In genomic region chr11:72722050-72722748, GRCh38 we compare ENCODE assay signal across 8 cellular contexts. TPM values are rescaled to one million over a fixed set of nuclear protein-coding genes. Genes with fewer than 3 reads are reported as not detected.
DNase-seq lines count a peak whose midpoint lies in the region; ATAC-seq and FAIRE-seq lines count a peak whose summit lies in the region.

No MANE protein-coding gene starts in this region.

- H3K9me3 Mint-ChIP-seq in dendritic cell treated with granulocyte-macrophage colony-stimulating factor and Interleukin-4, amounts not matched to agents 40 ng/mL and 50 ng/mL, for 4 days = no peaks in the 10 kb centered on the region

- no peaks in the 10 kb centered on the region for H3K27me3 ChIP-seq in BLaER1 treated with 17β-estradiol and CSF1 and Interleukin-3, amounts not matched to agents 10 nM and 100 nM

- H3K4me3 ChIP-seq in BLaER1 treated with 17β-estradiol and CSF1 and Interleukin-3, amounts not matched to agents 10 nM and 100 nM = peak overlapping the region; percentile 73 to 85 (median 74)

- peak overlapping the region; percentile 93 to 100 (median 100) for H3K4me2 ChIP-seq in BLaER1 treated with 17β-estradiol and CSF1 and Interleukin-3, amounts not matched to agents 10 nM and 100 nM

- H4K20me1 ChIP-seq in BLaER1 treated with 17β-estradiol and CSF1 and Interleukin-3, amounts not matched to agents 10 nM and 100 nM = peaks cover 40 to 96% (median 47%) of the 10 kb centered on the region in 11 experiments

- intact Hi-C loops in dendritic cell treated with granulocyte-macrophage colony-stimulating factor and Interleukin-4, amounts not matched to agents 40 ng/mL and 50 ng/mL, for 4 days (cut with micrococcal nuclease) = loop anchor here (1.0 to 2.0 kb wide), 2 partner anchors 14 to 93 kb away; partner anchors contain the start of gene ATG16L2

- DNase-seq in GM19239 (ENCODE audit: insufficient read length, low spot score) (peak; percentile 92), NCI-H526 (lab: John Stamatoyannopoulos, UW) (peak; percentile 83 to 94), lung microvascular endothelial cell (ENCODE audit: low read depth in 2 of 2) (peak; percentile 90 to 94)
- DNase-seq in activated CD4-positive, alpha-beta T cell treated with anti-CD3 and anti-CD28 coated beads, Interleukin-2, amount 50 U/mL, for 24 hours (ENCODE audit: low read depth in 1 of 2, low spot score in 1 of 2) = peak; percentile 67 to 77
- peak; percentile 55 to 71 (median 65) for DNase-seq in stimulated activated CD4-positive, alpha-beta T cell treated with anti-CD3 and anti-CD28 coated beads, TNF-alpha, amount 100 ng/mL, for 1 hour (ENCODE audit: low read depth in 3 of 3, low spot score in 1 of 3)

- peak overlapping the region; percentile 91 for H3K4me3 Mint-ChIP-seq in dendritic cell treated with granulocyte-macrophage colony-stimulating factor and Interleukin-4, amounts not matched to agents 40 ng/mL and 50 ng/mL, for 4 days

- peak overlapping the region; percentile 84 to 89 (median 88) for H3K9ac ChIP-seq in BLaER1 treated with 17β-estradiol and CSF1 and Interleukin-3, amounts not matched to agents 10 nM and 100 nM

- FAIRE-seq in GM19239 (lab: Jason Lieb, UNC) = peak; percentile 98

- peak; percentile 52 for ATAC-seq in HG03439 (IDR thresholded peaks at IDR 0.05; ENCODE audit: unreplicated experiment)

- H3K27me3 Mint-ChIP-seq in dendritic cell treated with granulocyte-macrophage colony-stimulating factor and Interleukin-4, amounts not matched to agents 40 ng/mL and 50 ng/mL, for 4 days = no peaks in the 10 kb centered on the region

- peaks cover 97% of the 10 kb centered on the region for H3K4me1 Mint-ChIP-seq in dendritic cell treated with granulocyte-macrophage colony-stimulating factor and Interleukin-4, amounts not matched to agents 40 ng/mL and 50 ng/mL, for 4 days (ENCODE audit: low read depth)

- no peaks in the 10 kb centered on the region for H3K9me3 ChIP-seq in BLaER1 treated with 17β-estradiol and CSF1 and Interleukin-3, amounts not matched to agents 10 nM and 100 nM (replicated peaks in 1 of 11)

- H3K36me3 ChIP-seq in BLaER1 treated with 17β-estradiol and CSF1 and Interleukin-3, amounts not matched to agents 10 nM and 100 nM = peaks cover 9 to 85% (median 54%) of the 10 kb centered on the region in 11 experiments

- peaks cover 64 to 92% (median 83%) of the 10 kb centered on the region in 10 experiments for H3K4me1 ChIP-seq in BLaER1 treated with 17β-estradiol and CSF1 and Interleukin-3, amounts not matched to agents 10 nM and 100 nM

- peak overlapping the region; percentile 78 to 92 (median 88) for H3K27ac ChIP-seq in BLaER1 treated with 17β-estradiol and CSF1 and Interleukin-3, amounts not matched to agents 10 nM and 100 nM

- peaks cover 99% of the 10 kb centered on the region for H3K36me3 Mint-ChIP-seq in dendritic cell treated with granulocyte-macrophage colony-stimulating factor and Interleukin-4, amounts not matched to agents 40 ng/mL and 50 ng/mL, for 4 days (ENCODE audit: low read depth)

- H3K27ac Mint-ChIP-seq in dendritic cell treated with granulocyte-macrophage colony-stimulating factor and Interleukin-4, amounts not matched to agents 40 ng/mL and 50 ng/mL, for 4 days = peak overlapping the region; percentile 93

RNA-seq across cellular contexts. Expression of gene ARAP1, which starts 30.0 kb away (rescaled TPM):
- 72.1 and 76.8 TPM in 2 replicates for total RNA-seq in lung microvascular endothelial cell

RNA-seq across cellular contexts. Expression of gene PDE2A, which starts 48.0 kb away (rescaled TPM):
- 158 and 415 TPM in 2 replicates for total RNA-seq in lung microvascular endothelial cell

Comparison
In these comparisons a context has a peak if more than half of its experiments do, and no peak if none do; other contexts are left out.
1. Peak in every context shown above with its lines: DNase-seq, ATAC-seq, H3K4me3 ChIP-seq and H3K27ac ChIP-seq.